In the genomic region with DNA sequence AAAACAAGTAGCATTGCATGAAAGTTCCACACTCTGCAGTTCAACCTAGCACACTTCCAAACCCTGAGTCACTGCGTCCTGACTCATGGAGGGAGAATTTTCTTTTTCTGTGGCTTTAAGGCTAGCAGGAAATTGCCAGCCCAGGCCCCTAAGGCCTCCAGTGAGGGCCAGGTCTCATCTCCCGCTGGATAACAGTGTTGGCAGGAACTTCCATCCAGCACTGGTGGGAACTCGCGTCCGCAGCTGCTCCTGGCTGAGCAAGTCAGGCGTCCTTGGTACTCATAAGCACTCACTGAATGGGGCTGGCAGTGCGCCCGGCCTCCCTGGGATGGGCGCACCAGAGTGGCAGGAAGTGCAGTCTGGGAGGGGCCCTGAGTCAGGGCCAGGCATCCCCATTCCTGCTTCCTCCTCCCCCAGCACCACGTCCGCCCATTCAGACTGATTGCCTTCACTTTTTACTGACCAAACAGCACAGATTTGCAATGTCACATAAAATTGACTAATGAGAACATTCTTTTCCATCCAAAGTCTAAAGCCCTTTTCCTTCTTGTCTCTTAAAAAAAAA, we compare ENCODE assay signal across 9 cellular contexts. TPM values are rescaled to one million over a fixed set of nuclear protein-coding genes. Genes with fewer than 3 reads are reported as not detected.
DNase-seq lines count a peak whose midpoint lies in the region; ATAC-seq and TF ChIP-seq lines count a peak whose summit lies in the region.
"Had no signal": no experiment of that assay in that cellular context is flagged by ENCODE, and none has a peak within 500 bp of the region (broad histone marks: within the 10 kb centered on the region; RNA-seq: fewer than 3 reads in every experiment).

No MANE protein-coding gene starts in this region.

- intact Hi-C loops in Caco-2 (cut with micrococcal nuclease; ENCODE audit: unreplicated experiment) = no loop called here
- intact Hi-C loops in activated CD4-positive, alpha-beta memory T cell treated with anti-CD3 and anti-CD28 coated beads for 36 hours (cut with micrococcal nuclease) = no loop called here

- no peak overlapping the region for H3K4me3 Mint-ChIP-seq in Caco-2 (ENCODE audit: unreplicated experiment)
- no peak overlapping the region for H3K4me3 Mint-ChIP-seq in activated CD4-positive, alpha-beta memory T cell treated with anti-CD3 and anti-CD28 coated beads for 36 hours
- H3K4me3 Mint-ChIP-seq: IgD-negative memory B cell had no signal

- no peaks in the 10 kb centered on the region for H3K9me3 ChIP-seq in Caco-2
- no peaks in the 10 kb centered on the region for H3K9me3 ChIP-seq in SK-N-SH
- H3K9me3 ChIP-seq in esophagus (ENCODE audit: control insufficient read depth in 2 of 2, insufficient read depth in 1 of 2, low read depth in 1 of 2, low read length in 1 of 2) = no peaks in the 10 kb centered on the region
- H3K9me3 ChIP-seq in muscle layer of duodenum (ENCODE audit: control insufficient read depth in 1 of 2, low read length in 2 of 2) = no peaks in the 10 kb centered on the region

- TF ChIP-seq CTCF in Caco-2 (IDR thresholded peaks at IDR 0.05; ENCODE audit: insufficient read depth in 1 of 2, low read depth in 1 of 2, low read length in 1 of 2, severe bottlenecking in 1 of 2, unreplicated experiment in 1 of 2) = no peak
- TF ChIP-seq CTCF in SK-N-SH (IDR thresholded peaks at IDR 0.05) = no peak

- peaks cover 45% of the 10 kb centered on the region for H3F3A ChIP-seq in SK-N-SH (replicated peaks; ENCODE audit: insufficient read depth)

- no peaks in the 10 kb centered on the region for H3K27me3 ChIP-seq in Caco-2 (replicated peaks; ENCODE audit: control insufficient read depth, insufficient read depth, low read length)
- no peaks in the 10 kb centered on the region for H3K27me3 ChIP-seq in SK-N-SH (ENCODE audit: insufficient read depth)
- H3K27me3 ChIP-seq in esophagus (ENCODE audit: control insufficient read depth in 1 of 2, insufficient read depth in 2 of 2, low read length in 2 of 2) = no peaks in the 10 kb centered on the region
- no peaks in the 10 kb centered on the region for H3K27me3 ChIP-seq in muscle layer of duodenum (ENCODE audit: low read depth, low read length)

- no peaks in the 10 kb centered on the region for H3K9me3 Mint-ChIP-seq in Caco-2 (ENCODE audit: unreplicated experiment)
- H3K9me3 Mint-ChIP-seq in activated CD4-positive, alpha-beta memory T cell treated with anti-CD3 and anti-CD28 coated beads for 36 hours = no peaks in the 10 kb centered on the region

- CTCF ChIA-PET in Caco-2 (lab: Charles Lee) (no interaction called here), SK-N-SH (lab: Yijun Ruan, JAX) (no interaction called here)
- CTCF ChIA-PET in activated CD4-positive, alpha-beta memory T cell treated with anti-CD3 and anti-CD28 coated beads for 36 hours (lab: Charles Lee) = no interaction called here

- H3K9ac ChIP-seq in SK-N-SH = peak overlapping the region; percentile 76

- H3K79me2 ChIP-seq in SK-N-SH (ENCODE audit: insufficient read depth) = no peaks in the 10 kb centered on the region

- H3K36me3 Mint-ChIP-seq in Caco-2 (ENCODE audit: insufficient read depth, unreplicated experiment) = no peaks in the 10 kb centered on the region
- no peaks in the 10 kb centered on the region for H3K36me3 Mint-ChIP-seq in activated CD4-positive, alpha-beta memory T cell treated with anti-CD3 and anti-CD28 coated beads for 36 hours

- H3K36me3 ChIP-seq in Caco-2 (ENCODE audit: control insufficient read depth, insufficient read depth, low read length) (no peaks in the 10 kb centered on the region), SK-N-SH (replicated peaks in 1 of 2; ENCODE audit: control insufficient read depth in 1 of 2, insufficient read depth in 2 of 2, low read length in 1 of 2) (no peaks in the 10 kb centered on the region), esophagus (ENCODE audit: control insufficient read depth in 2 of 2, insufficient read depth in 2 of 2, low read length in 1 of 2) (peaks cover 0 to 2% of the 10 kb centered on the region in 2 donors), muscle layer of duodenum (ENCODE audit: control insufficient read depth in 1 of 2, insufficient read depth in 2 of 2, low read length in 2 of 2) (peaks cover 4 to 5% of the 10 kb centered on the region in 2 donors)

- in situ Hi-C loops in KBM-7 (cut with MboI; ENCODE audit: low pct_unique_long_range_greater_than_20kb, low sequenced_read_pairs) = no loop called here

- no peak overlapping the region for H3K4me3 ChIP-seq in Caco-2 (ENCODE audit: low read depth, low read length)
- peak overlapping the region in 1 of 2 experiments; percentile 33; a peak in 1 of 4 replicates for H3K4me3 ChIP-seq in SK-N-SH (ENCODE audit: low read depth in 2 of 2, low read length in 1 of 2)
- no peak overlapping the region for H3K4me3 ChIP-seq in esophagus (ENCODE audit: low read depth in 1 of 2, low read length in 2 of 2)
- H3K4me3 ChIP-seq in muscle layer of duodenum (ENCODE audit: low read depth in 1 of 2, low read length in 2 of 2) = no peak overlapping the region

- BruUV-seq in Caco-2 (replicated peaks; lab: Mats Ljungman, UMichigan) = no TSS peak

- H3K27ac ChIP-seq in SK-N-SH (ENCODE audit: low read depth in 2 of 2, low read length in 1 of 2) = peak overlapping the region; percentile 96 to 100
- peak overlapping the region; percentile 97 to 98 for H3K27ac ChIP-seq in esophagus (ENCODE audit: low read depth in 2 of 2, low read length in 1 of 2)
- H3K27ac ChIP-seq in muscle layer of duodenum (ENCODE audit: low read length) = peak overlapping the region; percentile 94

- H3K27me3 Mint-ChIP-seq in Caco-2 (ENCODE audit: insufficient read depth, unreplicated experiment) = no peaks in the 10 kb centered on the region
- peaks cover 24% of the 10 kb centered on the region for H3K27me3 Mint-ChIP-seq in activated CD4-positive, alpha-beta memory T cell treated with anti-CD3 and anti-CD28 coated beads for 36 hours

- 0 out of 2 replicates have a peak overlapping the region, but pooled peaks have one; percentile 31 for H2AFZ ChIP-seq in SK-N-SH (ENCODE audit: low read depth)

- POLR2A ChIA-PET in Caco-2 (lab: Charles Lee) = no interaction called here
- POLR2A ChIA-PET in SK-N-SH (lab: Yijun Ruan, JAX) = no interaction called here
- POLR2A ChIA-PET in activated CD4-positive, alpha-beta memory T cell treated with anti-CD3 and anti-CD28 coated beads for 36 hours (lab: Charles Lee) = no interaction called here

- DNase-seq in Caco-2 (peak in 1 of 2 experiments; percentile 45), KBM-7 (peak; percentile 42), SK-N-SH (peak; percentile 84)
- DNase-seq in activated CD4-positive, alpha-beta memory T cell treated with anti-CD3 and anti-CD28 coated beads for 36 hours = no peak

- WGBS in SK-N-SH (ENCODE audit: low lambda C conversion rate) = 0% methylated on average over 3 of the region's 11 CpGs
- WGBS in esophagus, 2 donors = 2 to 4% methylated on average over 11 of the region's 11 CpGs

- no peaks in the 10 kb centered on the region for H3K9me2 ChIP-seq in SK-N-SH

- no peak for ATAC-seq in HG03108 (IDR thresholded peaks at IDR 0.05; ENCODE audit: unreplicated experiment)
- ATAC-seq in HG02938 (IDR thresholded peaks at IDR 0.05; ENCODE audit: unreplicated experiment) = no peak

- H3K27ac Mint-ChIP-seq in Caco-2 (ENCODE audit: unreplicated experiment) = peak overlapping the region; percentile 43
- H3K27ac Mint-ChIP-seq in activated CD4-positive, alpha-beta memory T cell treated with anti-CD3 and anti-CD28 coated beads for 36 hours = no peak overlapping the region
- H3K27ac Mint-ChIP-seq: IgD-negative memory B cell had no signal

- no peaks in the 10 kb centered on the region for H4K20me1 ChIP-seq in SK-N-SH (ENCODE audit: insufficient read depth)

- H3K4me1 ChIP-seq in Caco-2 = peaks cover 39% of the 10 kb centered on the region
- peaks cover 17 to 44% of the 10 kb centered on the region in 2 experiments; a peak in 3 of 4 replicates for H3K4me1 ChIP-seq in SK-N-SH (ENCODE audit: control insufficient read depth in 1 of 2, insufficient read depth in 2 of 2, low read depth in 1 of 2, low read length in 1 of 2)
- H3K4me1 ChIP-seq in esophagus (ENCODE audit: control insufficient read depth in 2 of 2, insufficient read depth in 2 of 2, low read length in 1 of 2) = peaks cover 6 to 43% of the 10 kb centered on the region in 2 donors
- H3K4me1 ChIP-seq in muscle layer of duodenum (ENCODE audit: control insufficient read depth in 1 of 2, insufficient read depth in 2 of 2, low read length in 2 of 2) = peaks cover 8 to 13% of the 10 kb centered on the region in 2 donors

- TF ChIP-seq EP300 in SK-N-SH (IDR thresholded peaks at IDR 0.05; ENCODE audit: borderline replicate concordance in 1 of 2, low read depth in 1 of 2, low read length in 1 of 2) = peak; percentile 26 to 79; a peak in 2 of 4 replicates

- H3K4me2 ChIP-seq in SK-N-SH = peak overlapping the region; percentile 69

- peaks cover 29% of the 10 kb centered on the region for H3K4me1 Mint-ChIP-seq in Caco-2 (ENCODE audit: low read depth, unreplicated experiment)
- H3K4me1 Mint-ChIP-seq in activated CD4-positive, alpha-beta memory T cell treated with anti-CD3 and anti-CD28 coated beads for 36 hours (ENCODE audit: low read depth) = peaks cover 4% of the 10 kb centered on the region

- no peak for TF ChIP-seq RAD21 in SK-N-SH (IDR thresholded peaks at IDR 0.05; ENCODE audit: low read length)

TF ChIP-seq in SK-N-SH, 30 proteins besides CTCF, POLR2A, EP300 and RAD21 (continues in another document):
- TF ChIP-seq, protein P1, sequence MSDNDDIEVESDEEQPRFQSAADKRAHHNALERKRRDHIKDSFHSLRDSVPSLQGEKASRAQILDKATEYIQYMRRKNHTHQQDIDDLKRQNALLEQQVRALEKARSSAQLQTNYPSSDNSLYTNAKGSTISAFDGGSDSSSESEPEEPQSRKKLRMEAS (IDR thresholded peaks at IDR 0.05; ENCODE audit: low read depth) = peak; percentile 70
- peak; percentile 58; the same call in 1 of the 2 replicates for TF ChIP-seq FOXM1 (IDR thresholded peaks at IDR 0.05; ENCODE audit: low read depth)
- no peak; the same call in 1 of the 2 replicates for TF ChIP-seq YY1 (IDR thresholded peaks at IDR 0.05; ENCODE audit: low read depth)
- TF ChIP-seq SMC3 (IDR thresholded peaks at IDR 0.05; ENCODE audit: low read depth, low read length) = no peak
- TF ChIP-seq RFX5 (IDR thresholded peaks at IDR 0.05; ENCODE audit: low read length) = no peak
- peak; percentile 9; the same call in 1 of the 2 replicates for TF ChIP-seq GABPA (IDR thresholded peaks at IDR 0.05; ENCODE audit: low read depth)
- peak; percentile 87 for TF ChIP-seq TEAD4 (IDR thresholded peaks at IDR 0.05; ENCODE audit: borderline replicate concordance, insufficient read depth)
- peak; percentile 89 for TF ChIP-seq TCF12 (IDR thresholded peaks at IDR 0.05)
- peak; percentile 96 for TF ChIP-seq FOSL2 (IDR thresholded peaks at IDR 0.05; ENCODE audit: borderline replicate concordance, low read depth)
- peak; percentile 73; the same call in 1 of the 2 replicates for TF ChIP-seq RXRA (IDR thresholded peaks at IDR 0.05; ENCODE audit: borderline replicate concordance, low read depth)

RNA-seq across cellular contexts. Expression of gene MALL, which starts 14.3 kb away (rescaled TPM):
- total RNA-seq in Caco-2 (2022) = 22.9 and 26.1 TPM in 2 replicates
- polyA plus RNA-seq in SK-N-SH (2012; rRNA removed) (1.7 and 5.2 TPM in 2 replicates), esophagus (100 to 1,000 TPM; 235 to 264 TPM)
- polyA plus RNA-seq in SK-N-SH (2012; cell fraction: cytosol; rRNA removed) = 4.1 and 5.1 TPM in 2 replicates
- polyA plus RNA-seq in SK-N-SH (2012; cell fraction: nucleus; rRNA removed) = 2.1 and 2.4 TPM in 2 replicates
- total RNA-seq in activated CD4-positive, alpha-beta memory T cell treated with anti-CD3 and anti-CD28 coated beads for 36 hours = under 1 TPM; 0.17 to 0.31 TPM
- polyA plus RNA-seq: IgD-negative memory B cell had no signal

Comparison
In these comparisons a context has a peak if more than half of its experiments do, and no peak if none do; other contexts are left out.
1. RNA of gene MALL, which starts 14.3 kb away (total RNA-seq): 22.9 to 26.1 TPM in Caco-2; 0.17 to 0.31 TPM in activated CD4-positive, alpha-beta memory T cell treated with anti-CD3 and anti-CD28 coated beads for 36 hours; every median in the first group is over 10 times any median in the second.
2. Peak in every context shown above with its lines, with median percentiles within 50 percentile points of each other: H3K27ac ChIP-seq.